1 cellular context compared by ENCODE assay signal in the genomic region with DNA sequence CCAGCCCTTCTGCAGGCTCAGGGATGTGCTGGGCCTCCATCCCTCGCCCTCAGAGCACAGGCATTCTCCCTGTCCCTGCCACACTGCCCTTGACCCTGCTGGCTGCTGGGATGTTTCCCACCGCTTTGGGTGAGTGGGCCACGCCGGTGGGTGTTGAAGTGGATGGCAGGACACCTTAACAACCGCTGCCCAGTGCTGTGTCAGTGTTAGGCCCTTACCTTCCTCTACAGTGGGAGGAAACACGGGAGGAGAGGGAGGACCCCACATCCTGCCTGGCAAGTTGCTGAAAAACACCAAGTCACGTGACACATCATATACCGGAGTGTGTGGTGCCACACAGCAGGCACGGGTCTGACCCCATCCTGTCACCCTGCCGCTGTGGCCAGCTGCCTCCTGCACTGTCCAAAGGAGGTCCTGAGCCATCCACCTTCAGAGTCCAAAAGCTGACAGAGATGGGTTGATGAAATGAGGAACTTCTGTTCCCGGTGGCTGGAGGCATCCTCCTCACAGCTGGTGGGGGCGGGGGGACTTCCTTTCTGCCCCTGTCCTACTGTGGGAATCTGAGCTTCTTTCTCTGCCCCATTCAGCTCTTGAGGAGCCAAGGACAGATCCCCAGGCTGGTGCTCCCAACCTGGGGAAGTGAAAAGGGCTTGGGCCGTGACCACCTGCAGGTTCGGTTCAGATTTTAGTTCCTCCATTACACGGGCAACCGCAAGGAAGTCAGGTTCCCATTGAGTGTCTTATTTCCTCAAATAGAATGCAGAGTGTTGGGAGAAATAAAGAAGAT.
TF ChIP-seq lines count a peak whose summit lies in the region.

No MANE protein-coding gene starts in this region.

TF ChIP-seq in GM12878, 131 proteins besides CTCF, POLR2A, EP300 and RAD21 (continued from another document and continues in another):
- TF ChIP-seq, protein P1, sequence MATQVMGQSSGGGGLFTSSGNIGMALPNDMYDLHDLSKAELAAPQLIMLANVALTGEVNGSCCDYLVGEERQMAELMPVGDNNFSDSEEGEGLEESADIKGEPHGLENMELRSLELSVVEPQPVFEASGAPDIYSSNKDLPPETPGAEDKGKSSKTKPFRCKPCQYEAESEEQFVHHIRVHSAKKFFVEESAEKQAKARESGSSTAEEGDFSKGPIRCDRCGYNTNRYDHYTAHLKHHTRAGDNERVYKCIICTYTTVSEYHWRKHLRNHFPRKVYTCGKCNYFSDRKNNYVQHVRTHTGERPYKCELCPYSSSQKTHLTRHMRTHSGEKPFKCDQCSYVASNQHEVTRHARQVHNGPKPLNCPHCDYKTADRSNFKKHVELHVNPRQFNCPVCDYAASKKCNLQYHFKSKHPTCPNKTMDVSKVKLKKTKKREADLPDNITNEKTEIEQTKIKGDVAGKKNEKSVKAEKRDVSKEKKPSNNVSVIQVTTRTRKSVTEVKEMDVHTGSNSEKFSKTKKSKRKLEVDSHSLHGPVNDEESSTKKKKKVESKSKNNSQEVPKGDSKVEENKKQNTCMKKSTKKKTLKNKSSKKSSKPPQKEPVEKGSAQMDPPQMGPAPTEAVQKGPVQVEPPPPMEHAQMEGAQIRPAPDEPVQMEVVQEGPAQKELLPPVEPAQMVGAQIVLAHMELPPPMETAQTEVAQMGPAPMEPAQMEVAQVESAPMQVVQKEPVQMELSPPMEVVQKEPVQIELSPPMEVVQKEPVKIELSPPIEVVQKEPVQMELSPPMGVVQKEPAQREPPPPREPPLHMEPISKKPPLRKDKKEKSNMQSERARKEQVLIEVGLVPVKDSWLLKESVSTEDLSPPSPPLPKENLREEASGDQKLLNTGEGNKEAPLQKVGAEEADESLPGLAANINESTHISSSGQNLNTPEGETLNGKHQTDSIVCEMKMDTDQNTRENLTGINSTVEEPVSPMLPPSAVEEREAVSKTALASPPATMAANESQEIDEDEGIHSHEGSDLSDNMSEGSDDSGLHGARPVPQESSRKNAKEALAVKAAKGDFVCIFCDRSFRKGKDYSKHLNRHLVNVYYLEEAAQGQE (IDR thresholded peaks at IDR 0.05; ENCODE audit: low read depth, low read length) = no peak
- no peak for TF ChIP-seq TARDBP (IDR thresholded peaks at IDR 0.05; ENCODE audit: borderline replicate concordance)
- 0 out of 3 replicates have a peak, but pooled peaks have one; percentile 47 for TF ChIP-seq POU2F2 (IDR thresholded peaks at IDR 0.05; ENCODE audit: borderline replicate concordance, low read depth, low read length)
- TF ChIP-seq, protein P2, sequence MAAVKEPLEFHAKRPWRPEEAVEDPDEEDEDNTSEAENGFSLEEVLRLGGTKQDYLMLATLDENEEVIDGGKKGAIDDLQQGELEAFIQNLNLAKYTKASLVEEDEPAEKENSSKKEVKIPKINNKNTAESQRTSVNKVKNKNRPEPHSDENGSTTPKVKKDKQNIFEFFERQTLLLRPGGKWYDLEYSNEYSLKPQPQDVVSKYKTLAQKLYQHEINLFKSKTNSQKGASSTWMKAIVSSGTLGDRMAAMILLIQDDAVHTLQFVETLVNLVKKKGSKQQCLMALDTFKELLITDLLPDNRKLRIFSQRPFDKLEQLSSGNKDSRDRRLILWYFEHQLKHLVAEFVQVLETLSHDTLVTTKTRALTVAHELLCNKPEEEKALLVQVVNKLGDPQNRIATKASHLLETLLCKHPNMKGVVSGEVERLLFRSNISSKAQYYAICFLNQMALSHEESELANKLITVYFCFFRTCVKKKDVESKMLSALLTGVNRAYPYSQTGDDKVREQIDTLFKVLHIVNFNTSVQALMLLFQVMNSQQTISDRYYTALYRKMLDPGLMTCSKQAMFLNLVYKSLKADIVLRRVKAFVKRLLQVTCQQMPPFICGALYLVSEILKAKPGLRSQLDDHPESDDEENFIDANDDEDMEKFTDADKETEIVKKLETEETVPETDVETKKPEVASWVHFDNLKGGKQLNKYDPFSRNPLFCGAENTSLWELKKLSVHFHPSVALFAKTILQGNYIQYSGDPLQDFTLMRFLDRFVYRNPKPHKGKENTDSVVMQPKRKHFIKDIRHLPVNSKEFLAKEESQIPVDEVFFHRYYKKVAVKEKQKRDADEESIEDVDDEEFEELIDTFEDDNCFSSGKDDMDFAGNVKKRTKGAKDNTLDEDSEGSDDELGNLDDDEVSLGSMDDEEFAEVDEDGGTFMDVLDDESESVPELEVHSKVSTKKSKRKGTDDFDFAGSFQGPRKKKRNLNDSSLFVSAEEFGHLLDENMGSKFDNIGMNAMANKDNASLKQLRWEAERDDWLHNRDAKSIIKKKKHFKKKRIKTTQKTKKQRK (IDR thresholded peaks at IDR 0.05; ENCODE audit: low read depth, low read length) = no peak
- no peak for TF ChIP-seq POLR2AphosphoS2 (IDR thresholded peaks at IDR 0.05; ENCODE audit: low read depth, low read length)
- no peak for TF ChIP-seq KAT2A (conservative IDR thresholded peaks at IDR 0.05; ENCODE audit: control insufficient read depth, low read depth, low read length)
- TF ChIP-seq, protein P3, sequence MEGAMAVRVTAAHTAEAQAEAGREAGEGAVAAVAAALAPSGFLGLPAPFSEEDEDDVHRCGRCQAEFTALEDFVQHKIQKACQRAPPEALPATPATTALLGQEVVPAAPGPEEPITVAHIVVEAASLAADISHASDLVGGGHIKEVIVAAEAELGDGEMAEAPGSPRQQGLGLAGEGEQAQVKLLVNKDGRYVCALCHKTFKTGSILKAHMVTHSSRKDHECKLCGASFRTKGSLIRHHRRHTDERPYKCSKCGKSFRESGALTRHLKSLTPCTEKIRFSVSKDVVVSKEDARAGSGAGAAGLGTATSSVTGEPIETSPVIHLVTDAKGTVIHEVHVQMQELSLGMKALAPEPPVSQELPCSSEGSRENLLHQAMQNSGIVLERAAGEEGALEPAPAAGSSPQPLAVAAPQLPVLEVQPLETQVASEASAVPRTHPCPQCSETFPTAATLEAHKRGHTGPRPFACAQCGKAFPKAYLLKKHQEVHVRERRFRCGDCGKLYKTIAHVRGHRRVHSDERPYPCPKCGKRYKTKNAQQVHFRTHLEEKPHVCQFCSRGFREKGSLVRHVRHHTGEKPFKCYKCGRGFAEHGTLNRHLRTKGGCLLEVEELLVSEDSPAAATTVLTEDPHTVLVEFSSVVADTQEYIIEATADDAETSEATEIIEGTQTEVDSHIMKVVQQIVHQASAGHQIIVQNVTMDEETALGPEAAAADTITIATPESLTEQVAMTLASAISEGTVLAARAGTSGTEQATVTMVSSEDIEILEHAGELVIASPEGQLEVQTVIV (IDR thresholded peaks at IDR 0.05; ENCODE audit: borderline replicate concordance, partially characterized antibody) = no peak
- TF ChIP-seq, protein P4, sequence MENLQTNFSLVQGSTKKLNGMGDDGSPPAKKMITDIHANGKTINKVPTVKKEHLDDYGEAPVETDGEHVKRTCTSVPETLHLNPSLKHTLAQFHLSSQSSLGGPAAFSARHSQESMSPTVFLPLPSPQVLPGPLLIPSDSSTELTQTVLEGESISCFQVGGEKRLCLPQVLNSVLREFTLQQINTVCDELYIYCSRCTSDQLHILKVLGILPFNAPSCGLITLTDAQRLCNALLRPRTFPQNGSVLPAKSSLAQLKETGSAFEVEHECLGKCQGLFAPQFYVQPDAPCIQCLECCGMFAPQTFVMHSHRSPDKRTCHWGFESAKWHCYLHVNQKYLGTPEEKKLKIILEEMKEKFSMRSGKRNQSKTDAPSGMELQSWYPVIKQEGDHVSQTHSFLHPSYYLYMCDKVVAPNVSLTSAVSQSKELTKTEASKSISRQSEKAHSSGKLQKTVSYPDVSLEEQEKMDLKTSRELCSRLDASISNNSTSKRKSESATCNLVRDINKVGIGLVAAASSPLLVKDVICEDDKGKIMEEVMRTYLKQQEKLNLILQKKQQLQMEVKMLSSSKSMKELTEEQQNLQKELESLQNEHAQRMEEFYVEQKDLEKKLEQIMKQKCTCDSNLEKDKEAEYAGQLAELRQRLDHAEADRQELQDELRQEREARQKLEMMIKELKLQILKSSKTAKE (IDR thresholded peaks at IDR 0.05; ENCODE audit: low read depth, poor library complexity, severe bottlenecking) = no peak
- no peak; the same call in 1 of the 2 replicates for TF ChIP-seq MTA3 (IDR thresholded peaks at IDR 0.05; ENCODE audit: borderline replicate concordance, low read length)
- no peak for TF ChIP-seq NR2C2 (IDR thresholded peaks at IDR 0.05; ENCODE audit: borderline replicate concordance, control insufficient read depth, insufficient read length, low read depth)
- TF ChIP-seq NRF1 (conservative IDR thresholded peaks at IDR 0.05; ENCODE audit: low read depth, low read length) = no peak
- TF ChIP-seq ESRRA (IDR thresholded peaks at IDR 0.05; ENCODE audit: low read length) = no peak
- TF ChIP-seq, protein P5, sequence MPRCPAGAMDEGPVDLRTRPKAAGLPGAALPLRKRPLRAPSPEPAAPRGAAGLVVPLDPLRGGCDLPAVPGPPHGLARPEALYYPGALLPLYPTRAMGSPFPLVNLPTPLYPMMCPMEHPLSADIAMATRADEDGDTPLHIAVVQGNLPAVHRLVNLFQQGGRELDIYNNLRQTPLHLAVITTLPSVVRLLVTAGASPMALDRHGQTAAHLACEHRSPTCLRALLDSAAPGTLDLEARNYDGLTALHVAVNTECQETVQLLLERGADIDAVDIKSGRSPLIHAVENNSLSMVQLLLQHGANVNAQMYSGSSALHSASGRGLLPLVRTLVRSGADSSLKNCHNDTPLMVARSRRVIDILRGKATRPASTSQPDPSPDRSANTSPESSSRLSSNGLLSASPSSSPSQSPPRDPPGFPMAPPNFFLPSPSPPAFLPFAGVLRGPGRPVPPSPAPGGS (IDR thresholded peaks at IDR 0.05; ENCODE audit: borderline replicate concordance, insufficient read depth, low read depth, low read length, poor library complexity, severe bottlenecking) = no peak
- 0 out of 2 replicates have a peak, but pooled peaks have one; percentile 4 for TF ChIP-seq TCF12 (IDR thresholded peaks at IDR 0.05; ENCODE audit: low read depth, low read length)
- no peak for TF ChIP-seq ZBED1 (IDR thresholded peaks at IDR 0.05; ENCODE audit: borderline replicate concordance)
- peak; percentile 78 for TF ChIP-seq NR2F1 (conservative IDR thresholded peaks at IDR 0.05)
- no peak for TF ChIP-seq BMI1 (IDR thresholded peaks at IDR 0.05; ENCODE audit: borderline replicate concordance)
- no peak for TF ChIP-seq SUZ12 (IDR thresholded peaks at IDR 0.05; ENCODE audit: unreplicated experiment)
- TF ChIP-seq PAX5 (IDR thresholded peaks at IDR 0.05; ENCODE audit: borderline replicate concordance, low read depth, low read length) = no peak; the same call in 1 of the 2 replicates
- no peak for TF ChIP-seq CREB1 (IDR thresholded peaks at IDR 0.05; ENCODE audit: low read depth)
- TF ChIP-seq SMC3 (IDR thresholded peaks at IDR 0.05; ENCODE audit: borderline replicate concordance, low read length) = no peak
- TF ChIP-seq, protein P6, sequence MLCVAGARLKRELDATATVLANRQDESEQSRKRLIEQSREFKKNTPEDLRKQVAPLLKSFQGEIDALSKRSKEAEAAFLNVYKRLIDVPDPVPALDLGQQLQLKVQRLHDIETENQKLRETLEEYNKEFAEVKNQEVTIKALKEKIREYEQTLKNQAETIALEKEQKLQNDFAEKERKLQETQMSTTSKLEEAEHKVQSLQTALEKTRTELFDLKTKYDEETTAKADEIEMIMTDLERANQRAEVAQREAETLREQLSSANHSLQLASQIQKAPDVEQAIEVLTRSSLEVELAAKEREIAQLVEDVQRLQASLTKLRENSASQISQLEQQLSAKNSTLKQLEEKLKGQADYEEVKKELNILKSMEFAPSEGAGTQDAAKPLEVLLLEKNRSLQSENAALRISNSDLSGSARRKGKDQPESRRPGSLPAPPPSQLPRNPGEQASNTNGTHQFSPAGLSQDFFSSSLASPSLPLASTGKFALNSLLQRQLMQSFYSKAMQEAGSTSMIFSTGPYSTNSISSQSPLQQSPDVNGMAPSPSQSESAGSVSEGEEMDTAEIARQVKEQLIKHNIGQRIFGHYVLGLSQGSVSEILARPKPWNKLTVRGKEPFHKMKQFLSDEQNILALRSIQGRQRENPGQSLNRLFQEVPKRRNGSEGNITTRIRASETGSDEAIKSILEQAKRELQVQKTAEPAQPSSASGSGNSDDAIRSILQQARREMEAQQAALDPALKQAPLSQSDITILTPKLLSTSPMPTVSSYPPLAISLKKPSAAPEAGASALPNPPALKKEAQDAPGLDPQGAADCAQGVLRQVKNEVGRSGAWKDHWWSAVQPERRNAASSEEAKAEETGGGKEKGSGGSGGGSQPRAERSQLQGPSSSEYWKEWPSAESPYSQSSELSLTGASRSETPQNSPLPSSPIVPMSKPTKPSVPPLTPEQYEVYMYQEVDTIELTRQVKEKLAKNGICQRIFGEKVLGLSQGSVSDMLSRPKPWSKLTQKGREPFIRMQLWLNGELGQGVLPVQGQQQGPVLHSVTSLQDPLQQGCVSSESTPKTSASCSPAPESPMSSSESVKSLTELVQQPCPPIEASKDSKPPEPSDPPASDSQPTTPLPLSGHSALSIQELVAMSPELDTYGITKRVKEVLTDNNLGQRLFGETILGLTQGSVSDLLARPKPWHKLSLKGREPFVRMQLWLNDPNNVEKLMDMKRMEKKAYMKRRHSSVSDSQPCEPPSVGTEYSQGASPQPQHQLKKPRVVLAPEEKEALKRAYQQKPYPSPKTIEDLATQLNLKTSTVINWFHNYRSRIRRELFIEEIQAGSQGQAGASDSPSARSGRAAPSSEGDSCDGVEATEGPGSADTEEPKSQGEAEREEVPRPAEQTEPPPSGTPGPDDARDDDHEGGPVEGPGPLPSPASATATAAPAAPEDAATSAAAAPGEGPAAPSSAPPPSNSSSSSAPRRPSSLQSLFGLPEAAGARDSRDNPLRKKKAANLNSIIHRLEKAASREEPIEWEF (IDR thresholded peaks at IDR 0.05; ENCODE audit: insufficient replicate concordance, low read depth, low read length) = no peak
- TF ChIP-seq, protein P7, sequence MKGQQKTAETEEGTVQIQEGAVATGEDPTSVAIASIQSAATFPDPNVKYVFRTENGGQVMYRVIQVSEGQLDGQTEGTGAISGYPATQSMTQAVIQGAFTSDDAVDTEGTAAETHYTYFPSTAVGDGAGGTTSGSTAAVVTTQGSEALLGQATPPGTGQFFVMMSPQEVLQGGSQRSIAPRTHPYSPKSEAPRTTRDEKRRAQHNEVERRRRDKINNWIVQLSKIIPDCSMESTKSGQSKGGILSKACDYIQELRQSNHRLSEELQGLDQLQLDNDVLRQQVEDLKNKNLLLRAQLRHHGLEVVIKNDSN (IDR thresholded peaks at IDR 0.05; ENCODE audit: borderline replicate concordance, extremely low read length, insufficient read depth, low read depth, low read length) = peak; percentile 88
- peak; percentile 71; the same call in 1 of the 2 replicates for TF ChIP-seq SPI1 (IDR thresholded peaks at IDR 0.05; ENCODE audit: borderline replicate concordance, insufficient read depth, low read depth, low read length)
- TF ChIP-seq HDAC6 (IDR thresholded peaks at IDR 0.05; ENCODE audit: unreplicated experiment) = no peak
- TF ChIP-seq TAF1 (IDR thresholded peaks at IDR 0.05; ENCODE audit: borderline replicate concordance, low read depth, low read length) = no peak; the same call in 1 of the 2 replicates
- TF ChIP-seq LARP7 (IDR thresholded peaks at IDR 0.05) = no peak
- TF ChIP-seq, protein P8, sequence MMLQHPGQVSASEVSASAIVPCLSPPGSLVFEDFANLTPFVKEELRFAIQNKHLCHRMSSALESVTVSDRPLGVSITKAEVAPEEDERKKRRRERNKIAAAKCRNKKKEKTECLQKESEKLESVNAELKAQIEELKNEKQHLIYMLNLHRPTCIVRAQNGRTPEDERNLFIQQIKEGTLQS (IDR thresholded peaks at IDR 0.05; ENCODE audit: borderline replicate concordance, extremely low read depth, low read depth, low read length) = 0 out of 2 replicates have a peak, but pooled peaks have one; percentile 37
- TF ChIP-seq SUPT20H (IDR thresholded peaks at IDR 0.05; ENCODE audit: borderline replicate concordance, control insufficient read depth, low read depth, low read length) = no peak
